In genomic region chr6:160028487-160029275, GRCh38 we compare ENCODE assay signal across 9 cellular contexts. TPM values are rescaled to one million over a fixed set of nuclear protein-coding genes. Genes with fewer than 3 reads are reported as not detected.
A peak's percentile ranks its signal among the peaks of the same experiment; 100 is the strongest.
DNase-seq lines count a peak whose midpoint lies in the region; ATAC-seq and TF ChIP-seq lines count a peak whose summit lies in the region.
"Had no signal": no experiment of that assay in that cellular context is flagged by ENCODE, and none has a peak within 500 bp of the region (broad histone marks: within the 10 kb centered on the region; RNA-seq: fewer than 3 reads in every experiment).

No MANE protein-coding gene starts in this region.

- peak; percentile 13 for TF ChIP-seq CTCF in natural killer cell (IDR thresholded peaks at IDR 0.05)

- peaks cover 83% of the 10 kb centered on the region for H3K36me3 Mint-ChIP-seq in activated T-helper 17 cell treated with anti-CD3 and anti-CD28 coated beads, Interleukin-2, amount 50 U/mL, for 72 hours (ENCODE audit: low read depth)
- H3K36me3 Mint-ChIP-seq in natural killer cell: peaks cover 18% of the 10 kb centered on the region

- peak; percentile 61 for DNase-seq in natural killer cell
- DNase-seq in NCI-H187 (lab: John Stamatoyannopoulos, UW): no peak
- no peak for DNase-seq in head of caudate nucleus
- no peak for DNase-seq in NCI-H524 treated with DMSO at 0.1 percent for 48 hours (lab: John Stamatoyannopoulos, UW)
- DNase-seq in retina: no peak
- DNase-seq: SK-N-SH had no signal

- H3K27ac Mint-ChIP-seq in activated T-helper 17 cell treated with anti-CD3 and anti-CD28 coated beads, Interleukin-2, amount 50 U/mL, for 72 hours: peak overlapping the region; percentile 25
- H3K27ac Mint-ChIP-seq in natural killer cell: peak overlapping the region; percentile 86 to 94

- no peak overlapping the region for H3K4me3 Mint-ChIP-seq in activated T-helper 17 cell treated with anti-CD3 and anti-CD28 coated beads, Interleukin-2, amount 50 U/mL, for 72 hours
- no peak overlapping the region for H3K4me3 Mint-ChIP-seq in natural killer cell

- H3K9me3 Mint-ChIP-seq in activated T-helper 17 cell treated with anti-CD3 and anti-CD28 coated beads, Interleukin-2, amount 50 U/mL, for 72 hours: no peaks in the 10 kb centered on the region
- H3K9me3 Mint-ChIP-seq in natural killer cell: no peaks in the 10 kb centered on the region

- ATAC-seq in GM18867 (IDR thresholded peaks at IDR 0.05; ENCODE audit: unreplicated experiment): peak; percentile 44
- ATAC-seq in HG02798 (IDR thresholded peaks at IDR 0.05; ENCODE audit: poor library complexity, unreplicated experiment): peak; percentile 66
- ATAC-seq in activated T-helper 17 cell treated with anti-CD3 and anti-CD28 coated beads, Interleukin-2, amount 50 U/mL, for 72 hours (replicated peaks): peak; percentile 32
- peak; percentile 79 to 93 (median 92) for ATAC-seq in natural killer cell

- H3K4me1 Mint-ChIP-seq in activated T-helper 17 cell treated with anti-CD3 and anti-CD28 coated beads, Interleukin-2, amount 50 U/mL, for 72 hours: peaks cover 8% of the 10 kb centered on the region
- H3K4me1 Mint-ChIP-seq in natural killer cell: peaks cover 29 to 31% of the 10 kb centered on the region in 2 donors

- intact Hi-C loops in natural killer cell (cut with micrococcal nuclease): loop anchor here (2.0 kb wide), 1 partner anchor 50 kb away; no protein-coding TSS in a partner anchor
- intact Hi-C loops in head of caudate nucleus (cut with DNase I): no loop called here

- H3K27me3 Mint-ChIP-seq in activated T-helper 17 cell treated with anti-CD3 and anti-CD28 coated beads, Interleukin-2, amount 50 U/mL, for 72 hours: no peaks in the 10 kb centered on the region
- H3K27me3 Mint-ChIP-seq in natural killer cell (ENCODE audit: low read depth in 2 of 2): no peaks in the 10 kb centered on the region

RNA-seq across cellular contexts. Expression of gene IGF2R, which starts 59.8 kb away (rescaled TPM):
- 10 to 100 TPM; 68.2 to 82.2 TPM for total RNA-seq in activated T-helper 17 cell treated with anti-CD3 and anti-CD28 coated beads, Interleukin-2, amount 50 U/mL, for 72 hours
- total RNA-seq in natural killer cell: 100 to 1,000 TPM; 208 to 282 (median 253) TPM

Comparison
In these comparisons a context has a peak if more than half of its experiments do, and no peak if none do; other contexts are left out.
1. ATAC-seq: peak in every context shown above with its lines; median percentile 92 in natural killer cell; 66 in HG02798; 44 in GM18867; 32 in activated T-helper 17 cell treated with anti-CD3 and anti-CD28 coated beads, Interleukin-2, amount 50 U/mL, for 72 hours.